In genomic region chr7:129224251-129225205, GRCh38 we compare ENCODE assay signal across 1 cellular context.
TF ChIP-seq lines count a peak whose summit lies in the region.

Gene AHCYL2, plus strand, starts transcription at chr7:129225030.

TF ChIP-seq in K562, 482 proteins besides CTCF, POLR2A, EP300 and RAD21 (continued from another document and continues in another):
- peak; percentile 96 for TF ChIP-seq MGA (IDR thresholded peaks at IDR 0.05)
- peak; percentile 99 for TF ChIP-seq ZNF644 (tag; IDR thresholded peaks at IDR 0.05; ENCODE audit: low read depth)
- TF ChIP-seq RBFOX2 (IDR thresholded peaks at IDR 0.05; ENCODE audit: low read depth, low read length): peak; percentile 82
- no peak for TF ChIP-seq HMG20A (CRISPR knock-in tag; conservative IDR thresholded peaks at IDR 0.05)
- TF ChIP-seq ZBTB43 (CRISPR knock-in tag; IDR thresholded peaks at IDR 0.05): peak; percentile 91; the same call in 1 of the 2 replicates
- peak; percentile 84 for TF ChIP-seq HDAC2 (IDR thresholded peaks at IDR 0.05)
- peak; percentile 61 for TF ChIP-seq MEIS2 (IDR thresholded peaks at IDR 0.05; ENCODE audit: partially characterized antibody)
- TF ChIP-seq STAT5B (CRISPR knock-in tag; IDR thresholded peaks at IDR 0.05): no peak
- peak in 1 of 2 experiments; percentile 29; a peak in 2 of 4 replicates for TF ChIP-seq SIN3A (IDR thresholded peaks at IDR 0.05; ENCODE audit: borderline replicate concordance in 2 of 2, control insufficient read depth in 1 of 2, low read depth in 2 of 2, low read length in 2 of 2)
- TF ChIP-seq, protein P1, sequence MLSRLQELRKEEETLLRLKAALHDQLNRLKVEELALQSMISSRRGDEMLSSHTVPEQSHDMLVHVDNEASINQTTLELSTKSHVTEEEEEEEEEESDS (CRISPR knock-in tag; IDR thresholded peaks at IDR 0.05): no peak
- no peak for TF ChIP-seq CBFA2T3 (IDR thresholded peaks at IDR 0.05)
- no peak for TF ChIP-seq ZNF77 (CRISPR knock-in tag; IDR thresholded peaks at IDR 0.05)
- no peak for TF ChIP-seq ZNF717 (CRISPR knock-in tag; IDR thresholded peaks at IDR 0.05)
- no peak for TF ChIP-seq PBX2 (CRISPR knock-in tag; IDR thresholded peaks at IDR 0.05; ENCODE audit: low read depth)
- peak; percentile 73 for TF ChIP-seq PBX2 (tag; conservative IDR thresholded peaks at IDR 0.05; ENCODE audit: low read depth)
- TF ChIP-seq STAT5A (IDR thresholded peaks at IDR 0.05; ENCODE audit: borderline replicate concordance, low read length): peak; percentile 27; the same call in 1 of the 2 replicates
- TF ChIP-seq, protein P2, sequence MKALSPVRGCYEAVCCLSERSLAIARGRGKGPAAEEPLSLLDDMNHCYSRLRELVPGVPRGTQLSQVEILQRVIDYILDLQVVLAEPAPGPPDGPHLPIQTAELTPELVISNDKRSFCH (CRISPR knock-in tag; IDR thresholded peaks at IDR 0.05): no peak
- TF ChIP-seq, protein P2 (tag; IDR thresholded peaks at IDR 0.05): peak; percentile 58; the same call in 1 of the 2 replicates
- peak; percentile 95; the same call in 1 of the 2 replicates for TF ChIP-seq ZNF511 (CRISPR knock-in tag; IDR thresholded peaks at IDR 0.05)
- no peak for TF ChIP-seq THRAP3 (IDR thresholded peaks at IDR 0.05; ENCODE audit: borderline replicate concordance)
- peak; percentile 71 for TF ChIP-seq OTX1 (CRISPR knock-in tag; IDR thresholded peaks at IDR 0.05)
- TF ChIP-seq, protein P3, sequence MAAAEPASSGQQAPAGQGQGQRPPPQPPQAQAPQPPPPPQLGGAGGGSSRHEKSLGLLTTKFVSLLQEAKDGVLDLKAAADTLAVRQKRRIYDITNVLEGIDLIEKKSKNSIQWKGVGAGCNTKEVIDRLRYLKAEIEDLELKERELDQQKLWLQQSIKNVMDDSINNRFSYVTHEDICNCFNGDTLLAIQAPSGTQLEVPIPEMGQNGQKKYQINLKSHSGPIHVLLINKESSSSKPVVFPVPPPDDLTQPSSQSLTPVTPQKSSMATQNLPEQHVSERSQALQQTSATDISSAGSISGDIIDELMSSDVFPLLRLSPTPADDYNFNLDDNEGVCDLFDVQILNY (CRISPR knock-in tag; IDR thresholded peaks at IDR 0.05): peak; percentile 88; the same call in 1 of the 2 replicates
- 0 out of 2 replicates have a peak, but pooled peaks have one; percentile 25 for TF ChIP-seq TEAD2 (tag; IDR thresholded peaks at IDR 0.05)
- TF ChIP-seq ATF7 (IDR thresholded peaks at IDR 0.05): peak; percentile 85; the same call in 1 of the 2 replicates
- peak; percentile 76 for TF ChIP-seq CBFA2T2 (conservative IDR thresholded peaks at IDR 0.05)
- peak; percentile 79 for TF ChIP-seq ZKSCAN8 (CRISPR knock-in tag; IDR thresholded peaks at IDR 0.05)
- TF ChIP-seq ZNF134 (CRISPR knock-in tag; conservative IDR thresholded peaks at IDR 0.05): peak; percentile 57; the same call in 1 of the 2 replicates
- TF ChIP-seq DMBX1 (CRISPR knock-in tag; IDR thresholded peaks at IDR 0.05; ENCODE audit: borderline replicate concordance): peak; percentile 91; the same call in 1 of the 2 replicates
- TF ChIP-seq FOXP1 (CRISPR knock-in tag; IDR thresholded peaks at IDR 0.05): peak; percentile 79
- TF ChIP-seq JUN (IDR thresholded peaks at IDR 0.05; ENCODE audit: borderline replicate concordance, low read depth, low read length): peak; percentile 76
- peak; percentile 57; the same call in 1 of the 2 replicates for TF ChIP-seq JUN (CRISPR knock-in tag; IDR thresholded peaks at IDR 0.05; ENCODE audit: borderline replicate concordance)
- TF ChIP-seq ZFP36 (IDR thresholded peaks at IDR 0.05; ENCODE audit: low read depth, low read length, partially characterized antibody): peak; percentile 34
- TF ChIP-seq ZNF589 (CRISPR knock-in tag; IDR thresholded peaks at IDR 0.05; ENCODE audit: low read depth): peak; percentile 98
- TF ChIP-seq, protein P4, sequence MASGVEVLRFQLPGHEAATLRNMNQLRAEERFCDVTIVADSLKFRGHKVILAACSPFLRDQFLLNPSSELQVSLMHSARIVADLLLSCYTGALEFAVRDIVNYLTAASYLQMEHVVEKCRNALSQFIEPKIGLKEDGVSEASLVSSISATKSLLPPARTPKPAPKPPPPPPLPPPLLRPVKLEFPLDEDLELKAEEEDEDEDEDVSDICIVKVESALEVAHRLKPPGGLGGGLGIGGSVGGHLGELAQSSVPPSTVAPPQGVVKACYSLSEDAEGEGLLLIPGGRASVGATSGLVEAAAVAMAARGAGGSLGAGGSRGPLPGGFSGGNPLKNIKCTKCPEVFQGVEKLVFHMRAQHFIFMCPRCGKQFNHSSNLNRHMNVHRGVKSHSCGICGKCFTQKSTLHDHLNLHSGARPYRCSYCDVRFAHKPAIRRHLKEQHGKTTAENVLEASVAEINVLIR (CRISPR knock-in tag; IDR thresholded peaks at IDR 0.05): peak; percentile 67; the same call in 1 of the 2 replicates
- TF ChIP-seq NFIC (IDR thresholded peaks at IDR 0.05): peak; percentile 34
- no peak for TF ChIP-seq POLR2AphosphoS2 (IDR thresholded peaks at IDR 0.05; ENCODE audit: low read length)
- TF ChIP-seq TEAD4 (IDR thresholded peaks at IDR 0.05; ENCODE audit: low read length): peak; percentile 42; the same call in 1 of the 2 replicates
- no peak; the same call in 1 of the 2 replicates for TF ChIP-seq TEAD4 (CRISPR knock-in tag; IDR thresholded peaks at IDR 0.05; ENCODE audit: borderline replicate concordance)
- TF ChIP-seq, protein P5, sequence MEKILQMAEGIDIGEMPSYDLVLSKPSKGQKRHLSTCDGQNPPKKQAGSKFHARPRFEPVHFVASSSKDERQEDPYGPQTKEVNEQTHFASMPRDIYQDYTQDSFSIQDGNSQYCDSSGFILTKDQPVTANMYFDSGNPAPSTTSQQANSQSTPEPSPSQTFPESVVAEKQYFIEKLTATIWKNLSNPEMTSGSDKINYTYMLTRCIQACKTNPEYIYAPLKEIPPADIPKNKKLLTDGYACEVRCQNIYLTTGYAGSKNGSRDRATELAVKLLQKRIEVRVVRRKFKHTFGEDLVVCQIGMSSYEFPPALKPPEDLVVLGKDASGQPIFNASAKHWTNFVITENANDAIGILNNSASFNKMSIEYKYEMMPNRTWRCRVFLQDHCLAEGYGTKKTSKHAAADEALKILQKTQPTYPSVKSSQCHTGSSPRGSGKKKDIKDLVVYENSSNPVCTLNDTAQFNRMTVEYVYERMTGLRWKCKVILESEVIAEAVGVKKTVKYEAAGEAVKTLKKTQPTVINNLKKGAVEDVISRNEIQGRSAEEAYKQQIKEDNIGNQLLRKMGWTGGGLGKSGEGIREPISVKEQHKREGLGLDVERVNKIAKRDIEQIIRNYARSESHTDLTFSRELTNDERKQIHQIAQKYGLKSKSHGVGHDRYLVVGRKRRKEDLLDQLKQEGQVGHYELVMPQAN (IDR thresholded peaks at IDR 0.05; ENCODE audit: borderline replicate concordance): peak; percentile 78; the same call in 1 of the 2 replicates
- peak; percentile 42; the same call in 1 of the 2 replicates for TF ChIP-seq BMI1 (IDR thresholded peaks at IDR 0.05; ENCODE audit: low read length)
- no peak for TF ChIP-seq ZFPM2 (CRISPR knock-in tag; IDR thresholded peaks at IDR 0.05)
- no peak for TF ChIP-seq HIVEP1 (CRISPR knock-in tag; IDR thresholded peaks at IDR 0.05)
- peak; percentile 66; the same call in 1 of the 2 replicates for TF ChIP-seq ZKSCAN1 (IDR thresholded peaks at IDR 0.05; ENCODE audit: low read depth, low read length)
- TF ChIP-seq L3MBTL2 (IDR thresholded peaks at IDR 0.05): peak; percentile 98
